Comparison of ENCODE assay signal across 12 cellular contexts in genomic region chr3:52683611-52684010, GRCh38. TPM values are rescaled to one million over a fixed set of nuclear protein-coding genes. Genes with fewer than 3 reads are reported as not detected.
A peak's percentile ranks its signal among the peaks of the same experiment; 100 is the strongest.
DNase-seq lines count a peak whose midpoint lies in the region; ATAC-seq and TF ChIP-seq lines count a peak whose summit lies in the region.
"Had no signal": no experiment of that assay in that cellular context is flagged by ENCODE, and none has a peak within 500 bp of the region (broad histone marks: within the 10 kb centered on the region; RNA-seq: fewer than 3 reads in every experiment).

No MANE protein-coding gene starts in this region.

- TF ChIP-seq POLR2A in gastrocnemius medialis (IDR thresholded peaks at IDR 0.05) = no peak

- peaks cover 58% of the 10 kb centered on the region for H3K4me1 Mint-ChIP-seq in activated CD4-positive, alpha-beta T cell treated with anti-CD3 and anti-CD28 coated beads, Interleukin-2, amount 10 ng/mL, durations not matched to agents 24 days and 14 days

- H3F3A ChIP-seq in SU-DHL-6 (ENCODE audit: insufficient read depth) = peaks cover 5% of the 10 kb centered on the region; the same call in 1 of the 2 replicates

- no peak for DNase-seq in activated CD4-positive, alpha-beta T cell treated with anti-CD3 and anti-CD28 coated beads, Interleukin-2, amount 10 ng/mL, durations not matched to agents 24 days and 14 days
- no peak for DNase-seq in activated CD4-positive, alpha-beta T cell treated with anti-CD3 and anti-CD28 coated beads for 48 hours
- peak in 1 of 2 donors; percentile 63 for DNase-seq in fibroblast of lung (ENCODE audit: low read depth in 2 of 2)
- no peak for DNase-seq in gastrocnemius medialis
- DNase-seq in NCI-H1092 (lab: John Stamatoyannopoulos, UW) = no peak
- DNase-seq in DMS53 treated with DMSO at 0.1 percent for 48 hours (lab: John Stamatoyannopoulos, UW; ENCODE audit: unreplicated experiment) = no peak
- DNase-seq: activated effector memory CD4-positive, alpha-beta T cell treated with anti-CD3 and anti-CD28 coated beads, Interleukin-2, amount 50 U/mL, for 16 hours; effector CD8-positive, alpha-beta T cell; HCEC 1CT; hypothalamus had no signal

- H3K9me3 ChIP-seq in SU-DHL-6 (ENCODE audit: insufficient read depth, low read length) (no peaks in the 10 kb centered on the region), fibroblast of lung (ENCODE audit: control insufficient read depth, insufficient read depth, low read depth, low read length) (no peaks in the 10 kb centered on the region), gastrocnemius medialis (no peaks in the 10 kb centered on the region)

- H3K79me2 ChIP-seq in SU-DHL-6 (ENCODE audit: insufficient read depth, low read length) = peaks cover 82% of the 10 kb centered on the region
- peaks cover 79% of the 10 kb centered on the region for H3K79me2 ChIP-seq in fibroblast of lung (ENCODE audit: control insufficient read depth, insufficient read depth, low read length)

- peak overlapping the region; percentile 96 for H3K4me3 Mint-ChIP-seq in activated CD4-positive, alpha-beta T cell treated with anti-CD3 and anti-CD28 coated beads, Interleukin-2, amount 10 ng/mL, durations not matched to agents 24 days and 14 days

- no peak overlapping the region for H3K27ac ChIP-seq in SU-DHL-6 (ENCODE audit: low read depth, low read length)
- peak overlapping the region; percentile 43 for H3K27ac ChIP-seq in fibroblast of lung (ENCODE audit: insufficient read depth, low read length)
- H3K27ac ChIP-seq in gastrocnemius medialis = peak overlapping the region in 3 of 4 donors; percentile 92 to 94 (median 92)

- peak overlapping the region; percentile 94 for H3K4me2 ChIP-seq in SU-DHL-6 (ENCODE audit: low read depth, low read length, poor library complexity, severe bottlenecking)
- no peak overlapping the region for H3K4me2 ChIP-seq in fibroblast of lung (ENCODE audit: extremely low read depth, insufficient read depth, low read length)

- in situ Hi-C loops in gastrocnemius medialis (cut with MboI; ENCODE audit: low sequenced_read_pairs in 4 of 4) = no loop called here

- no peak overlapping the region for H3K4me3 ChIP-seq in SU-DHL-6 (ENCODE audit: insufficient read depth, low read length, poor library complexity, severe bottlenecking)
- peak overlapping the region in 2 of 4 experiments; percentile 25 to 90 for H3K4me3 ChIP-seq in fibroblast of lung (replicated peaks in 1 of 4; ENCODE audit: control extremely low read depth in 1 of 4, insufficient read depth in 1 of 4, low read depth in 3 of 4, low read length in 4 of 4)
- no peak overlapping the region for H3K4me3 ChIP-seq in gastrocnemius medialis

- TF ChIP-seq CTCF in SU-DHL-6 (IDR thresholded peaks at IDR 0.05; ENCODE audit: insufficient read depth, low read length, poor library complexity, severe bottlenecking) (no peak), fibroblast of lung (conservative IDR thresholded peaks at IDR 0.05 in 1 of 2, IDR thresholded peaks at IDR 0.05 in 1 of 2; ENCODE audit: low read depth in 1 of 2, low read length in 2 of 2) (no peak), gastrocnemius medialis (IDR thresholded peaks at IDR 0.05 in 4 of 5, conservative IDR thresholded peaks at IDR 0.05 in 1 of 5) (no peak)

- H2AFZ ChIP-seq in SU-DHL-6 (ENCODE audit: low read depth, low read length, severe bottlenecking) = no peak overlapping the region
- no peak overlapping the region for H2AFZ ChIP-seq in fibroblast of lung (ENCODE audit: low read length)

- H3K4me1 ChIP-seq in fibroblast of lung (ENCODE audit: control insufficient read depth, extremely low read depth, insufficient read depth, low read length) = peaks cover 20% of the 10 kb centered on the region
- H3K4me1 ChIP-seq in gastrocnemius medialis = peaks cover 31 to 55% of the 10 kb centered on the region in 2 donors

- ATAC-seq in gastrocnemius medialis (no peak), HG03108 (IDR thresholded peaks at IDR 0.05; ENCODE audit: unreplicated experiment) (no peak)

- no peaks in the 10 kb centered on the region for H3K9me2 ChIP-seq in SU-DHL-6 (replicated peaks; ENCODE audit: insufficient read depth, low read length)

- peaks cover 59% of the 10 kb centered on the region for H3K36me3 Mint-ChIP-seq in activated CD4-positive, alpha-beta T cell treated with anti-CD3 and anti-CD28 coated beads, Interleukin-2, amount 10 ng/mL, durations not matched to agents 24 days and 14 days (ENCODE audit: low read depth)

- peaks cover 1% of the 10 kb centered on the region for H3K27me3 Mint-ChIP-seq in activated CD4-positive, alpha-beta T cell treated with anti-CD3 and anti-CD28 coated beads, Interleukin-2, amount 10 ng/mL, durations not matched to agents 24 days and 14 days

- no peaks in the 10 kb centered on the region for H3K27me3 ChIP-seq in SU-DHL-6 (ENCODE audit: low read length)
- no peaks in the 10 kb centered on the region for H3K27me3 ChIP-seq in fibroblast of lung (ENCODE audit: control insufficient read depth, insufficient read depth, low read length)
- H3K27me3 ChIP-seq in gastrocnemius medialis = no peaks in the 10 kb centered on the region

- H4K20me1 ChIP-seq in SU-DHL-6 (ENCODE audit: low read depth, low read length) (no peaks in the 10 kb centered on the region), fibroblast of lung (ENCODE audit: control insufficient read depth, extremely low read depth, insufficient read depth, low read length) (no peaks in the 10 kb centered on the region)

- intact Hi-C loops in activated CD4-positive, alpha-beta T cell treated with anti-CD3 and anti-CD28 coated beads, Interleukin-2, amount 10 ng/mL, durations not matched to agents 24 days and 14 days (cut with micrococcal nuclease) = loop anchor here (5.0 to 10.0 kb wide), 3 partner anchors 61 to 409 kb away; partner anchors contain the start of genes NISCH, TNNC1 and WDR82
- intact Hi-C loops in gastrocnemius medialis (cut with DNase I; ENCODE audit: low total_unique reads) = loop anchor here (2.0 to 10.0 kb wide), 2 partner anchors 147 to 1211 kb away; partner anchors contain the start of genes SELENOK and UQCC5

- H3K9ac ChIP-seq in SU-DHL-6 (ENCODE audit: low read length) = no peak overlapping the region
- no peak overlapping the region for H3K9ac ChIP-seq in fibroblast of lung (ENCODE audit: insufficient read depth, low read length)

- H3K27ac Mint-ChIP-seq in activated CD4-positive, alpha-beta T cell treated with anti-CD3 and anti-CD28 coated beads, Interleukin-2, amount 10 ng/mL, durations not matched to agents 24 days and 14 days = peak overlapping the region; percentile 85

- H3K36me3 ChIP-seq in SU-DHL-6 (ENCODE audit: low read length) = peaks cover 33% of the 10 kb centered on the region
- H3K36me3 ChIP-seq in fibroblast of lung (ENCODE audit: control insufficient read depth, insufficient read depth, low read length) = peaks cover 3% of the 10 kb centered on the region
- H3K36me3 ChIP-seq in gastrocnemius medialis = peaks cover 0 to 50% of the 10 kb centered on the region in 2 donors

- no peaks in the 10 kb centered on the region for H3K9me3 Mint-ChIP-seq in activated CD4-positive, alpha-beta T cell treated with anti-CD3 and anti-CD28 coated beads, Interleukin-2, amount 10 ng/mL, durations not matched to agents 24 days and 14 days

RNA-seq across cellular contexts. Expression of gene PBRM1, which starts 2.1 kb away (rescaled TPM):
- 65.7 and 67.8 TPM in 2 replicates for total RNA-seq in activated CD4-positive, alpha-beta T cell treated with anti-CD3 and anti-CD28 coated beads, Interleukin-2, amount 10 ng/mL, durations not matched to agents 24 days and 14 days
- total RNA-seq in fibroblast of lung = 97.3 and 112 TPM in 2 replicates
- polyA plus RNA-seq in fibroblast of lung = 36.2 and 37.2 TPM in 2 replicates
- polyA plus RNA-seq in fibroblast of lung (2012) = 26.0 and 29.6 TPM in 2 replicates
- 46.4 and 46.9 TPM in 2 replicates for polyA minus RNA-seq in fibroblast of lung (ENCODE audit: low replicate concordance)
- 10 to 100 TPM; 22.9 to 45.2 (median 27.5) TPM for total RNA-seq in gastrocnemius medialis

RNA-seq across cellular contexts. Expression of gene GNL3, which starts 2.2 kb away (rescaled TPM):
- 254 and 267 TPM in 2 replicates for total RNA-seq in activated CD4-positive, alpha-beta T cell treated with anti-CD3 and anti-CD28 coated beads, Interleukin-2, amount 10 ng/mL, durations not matched to agents 24 days and 14 days
- total RNA-seq in fibroblast of lung (99.9 and 145 TPM in 2 replicates), gastrocnemius medialis (100 to 1,000 TPM in 1 of 4 donors, 10 to 100 TPM in 3; 67.6 to 108 (median 94.2) TPM)
- 71.5 and 75.2 TPM in 2 replicates for polyA plus RNA-seq in fibroblast of lung
- 68.1 and 74.8 TPM in 2 replicates for polyA plus RNA-seq in fibroblast of lung (2012)
- 3.7 and 6.7 TPM in 2 replicates for polyA minus RNA-seq in fibroblast of lung (ENCODE audit: low replicate concordance)

RNA-seq across cellular contexts. Expression of gene GLT8D1, which starts 22.0 kb away (rescaled TPM):
- 38.7 and 39.0 TPM in 2 replicates for total RNA-seq in activated CD4-positive, alpha-beta T cell treated with anti-CD3 and anti-CD28 coated beads, Interleukin-2, amount 10 ng/mL, durations not matched to agents 24 days and 14 days
- 107 and 116 TPM in 2 replicates for total RNA-seq in fibroblast of lung
- polyA plus RNA-seq in fibroblast of lung = 99.6 and 160 TPM in 2 replicates
- 69.6 and 93.0 TPM in 2 replicates for polyA plus RNA-seq in fibroblast of lung (2012)
- 29.9 and 71.9 TPM in 2 replicates for polyA minus RNA-seq in fibroblast of lung (ENCODE audit: low replicate concordance)
- total RNA-seq in gastrocnemius medialis = 10 to 100 TPM; 15.6 to 39.6 (median 27.5) TPM

RNA-seq across cellular contexts. Expression of gene SPCS1, which starts 22.3 kb away (rescaled TPM):
- 134 and 135 TPM in 2 replicates for total RNA-seq in activated CD4-positive, alpha-beta T cell treated with anti-CD3 and anti-CD28 coated beads, Interleukin-2, amount 10 ng/mL, durations not matched to agents 24 days and 14 days
- total RNA-seq in fibroblast of lung (46.0 and 49.0 TPM in 2 replicates), gastrocnemius medialis (100 to 1,000 TPM; 152 to 188 (median 162) TPM)
- 134 and 151 TPM in 2 replicates for polyA plus RNA-seq in fibroblast of lung
- 179 and 184 TPM in 2 replicates for polyA plus RNA-seq in fibroblast of lung (2012)
- polyA minus RNA-seq in fibroblast of lung (ENCODE audit: low replicate concordance) = 44.4 and 51.3 TPM in 2 replicates
